26 cellular contexts compared by ENCODE assay signal in the genomic region with DNA sequence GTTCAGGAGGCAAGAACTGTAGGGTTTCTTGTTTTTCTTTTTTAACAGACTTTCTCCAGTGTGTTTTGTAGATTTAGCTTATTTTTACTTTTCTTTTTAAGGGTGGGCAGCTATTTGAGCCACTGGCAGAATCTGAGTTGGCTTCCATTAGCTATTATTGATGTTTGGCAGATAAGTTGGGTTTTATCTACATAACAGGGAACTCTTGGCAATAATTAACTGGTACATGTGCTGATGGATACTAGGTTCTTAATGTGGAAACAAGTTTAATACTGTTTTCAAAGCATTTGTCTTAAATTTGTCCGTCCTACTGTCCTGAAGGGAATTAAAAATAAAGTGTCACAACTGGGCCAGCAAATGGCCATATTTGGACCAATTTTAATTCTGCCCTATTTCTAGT.
DNase-seq lines count a peak whose midpoint lies in the region; ATAC-seq, FAIRE-seq and TF ChIP-seq lines count a peak whose summit lies in the region.
"Had no signal": no experiment of that assay in that cellular context is flagged by ENCODE, and none has a peak within 500 bp of the region (broad histone marks: within the 10 kb centered on the region; RNA-seq: fewer than 3 reads in every experiment).

No MANE protein-coding gene starts in this region.

- WGBS in right lobe of liver (ENCODE audit: insufficient coverage, low coverage, low lambda C conversion rate, missing lambda C conversion rate), result 26% methylated on average over 1 of the region's 1 CpG
- WGBS in neuronal stem cell (ENCODE audit: extremely low coverage in 2 of 2, insufficient read length in 2 of 2, insufficient replicate concordance in 1 of 2), 2 donors, result no CpG with 5 or more reads among the region's 1 CpG

- peak; percentile 92 for FAIRE-seq in islet of Langerhans (lab: Jason Lieb, UNC)
- FAIRE-seq: A204.1, GM12878, GM12892, GM18507 had no signal

- H2BK15ac ChIP-seq in neuronal stem cell (ENCODE audit: low read length), result no peak overlapping the region

- H3K4me3 ChIP-seq in right lobe of liver, result no peak overlapping the region
- no peak overlapping the region for H3K4me3 ChIP-seq in neuronal stem cell (ENCODE audit: low read length in 2 of 2)
- H3K4me3 ChIP-seq: BLaER1, GM12878 had no signal

- H2BK12ac ChIP-seq in neuronal stem cell (ENCODE audit: low read length), result no peak overlapping the region

- no peak overlapping the region for H4K91ac ChIP-seq in neuronal stem cell (ENCODE audit: low read depth, low read length, poor library complexity)

- H3K23ac ChIP-seq in neuronal stem cell (ENCODE audit: low read depth, low read length, poor library complexity), result no peak overlapping the region

- H3K18ac ChIP-seq in neuronal stem cell (ENCODE audit: low read length), result no peak overlapping the region

- no peaks in the 10 kb centered on the region for H3K79me1 ChIP-seq in neuronal stem cell (ENCODE audit: low read depth, low read length)

- H3K9me3 ChIP-seq in right lobe of liver (no peaks in the 10 kb centered on the region), neuronal stem cell (replicated peaks in 1 of 2; ENCODE audit: control insufficient read depth in 2 of 2, insufficient read depth in 1 of 2, low read depth in 1 of 2, low read length in 2 of 2) (no peaks in the 10 kb centered on the region)
- H3K9me3 ChIP-seq: BE2C, BLaER1 had no signal

- no peak overlapping the region for H3K9ac ChIP-seq in neuronal stem cell (ENCODE audit: low read depth, low read length, poor library complexity)
- H3K9ac ChIP-seq: BLaER1 had no signal

- no peak overlapping the region for H3K4me2 ChIP-seq in neuronal stem cell (ENCODE audit: insufficient read depth, low read length, poor library complexity, severe bottlenecking)
- H3K4me2 ChIP-seq: BLaER1 had no signal

- no peak overlapping the region for H3K4ac ChIP-seq in neuronal stem cell (ENCODE audit: low read length)

- no peak overlapping the region for H2BK5ac ChIP-seq in neuronal stem cell (ENCODE audit: low read length)

- TF ChIP-seq CTCF in VCaP (conservative IDR thresholded peaks at IDR 0.05) (no peak), right lobe of liver (IDR thresholded peaks at IDR 0.05) (no peak)

- H3K27ac ChIP-seq in VCaP (peak overlapping the region; percentile 66), right lobe of liver (peak overlapping the region in 2 of 3 donors; percentile 33 to 46), neuronal stem cell (replicated peaks; ENCODE audit: low read length) (no peak overlapping the region)
- H3K27ac ChIP-seq: BLaER1 had no signal

- DNase-seq in right lobe of liver (no peak), neuronal stem cell (ENCODE audit: low spot score) (no peak), NCI-H187 (lab: John Stamatoyannopoulos, UW) (no peak)
- DNase-seq: 8988T; ACHN; BE2C; C1 segment of cervical spinal cord; CD4-positive, alpha-beta memory T cell; CD4-positive, CD25-positive, alpha-beta regulatory T cell; CD8-positive, alpha-beta memory T cell; COR-L47; DMS 273 treated with DMSO at 0.1 percent for 48 hours; DMS153; DMS53; DMS79; DND-41; EL; GDM1 had no signal

- ATAC-seq in right lobe of liver (peak; percentile 60 to 84 (median 68)), GM21717 (IDR thresholded peaks at IDR 0.05; ENCODE audit: unreplicated experiment) (no peak)
- ATAC-seq: GM12878 had no signal

- H3K36me3 ChIP-seq in right lobe of liver (no peaks in the 10 kb centered on the region), neuronal stem cell (replicated peaks in 1 of 2; ENCODE audit: control insufficient read depth in 2 of 2, insufficient read depth in 2 of 2, low read length in 2 of 2) (peaks cover 0 to 21% of the 10 kb centered on the region in 2 donors)
- H3K36me3 ChIP-seq: BLaER1 had no signal

- no peak overlapping the region for H2AFZ ChIP-seq in neuronal stem cell (ENCODE audit: low read length)

- H3K27me3 ChIP-seq in right lobe of liver (no peaks in the 10 kb centered on the region), neuronal stem cell (ENCODE audit: control insufficient read depth in 3 of 3, insufficient read depth in 3 of 3, low read depth in 1 of 3, low read length in 3 of 3) (no peaks in the 10 kb centered on the region)
- H3K27me3 ChIP-seq: BE2C, BLaER1 had no signal

- H2BK120ac ChIP-seq in neuronal stem cell (ENCODE audit: low read depth, low read length), result no peak overlapping the region

- H3K14ac ChIP-seq in neuronal stem cell (ENCODE audit: low read length), result no peak overlapping the region

- intact Hi-C loops in right lobe of liver (cut with DNase I), result no loop called here

- no peak overlapping the region for H4K8ac ChIP-seq in neuronal stem cell (ENCODE audit: low read depth, low read length)

- no peak for TF ChIP-seq POLR2A in right lobe of liver (IDR thresholded peaks at IDR 0.05)

- H3K4me1 ChIP-seq in right lobe of liver, result peaks cover 0 to 14% (median 7%) of the 10 kb centered on the region in 4 donors
- H3K4me1 ChIP-seq in neuronal stem cell (ENCODE audit: control insufficient read depth in 2 of 2, insufficient read depth in 1 of 2, low read depth in 1 of 2, low read length in 2 of 2), result no peaks in the 10 kb centered on the region
- H3K4me1 ChIP-seq: BLaER1 had no signal

- H2AK5ac ChIP-seq in neuronal stem cell (ENCODE audit: low read depth, low read length), result no peak overlapping the region
